In genomic region chr6:137811121-137811911, GRCh38 we compare ENCODE assay signal across 8 cellular contexts. TPM values are rescaled to one million over a fixed set of nuclear protein-coding genes. Genes with fewer than 3 reads are reported as not detected.
DNase-seq lines count a peak whose midpoint lies in the region; ATAC-seq and TF ChIP-seq lines count a peak whose summit lies in the region.

No MANE protein-coding gene starts in this region.

- H3K36me3 ChIP-seq in esophagus muscularis mucosa (no peaks in the 10 kb centered on the region), osteoblast (ENCODE audit: insufficient read depth, low read length) (no peaks in the 10 kb centered on the region), tibial nerve (no peaks in the 10 kb centered on the region)

- no peaks in the 10 kb centered on the region for H4K20me1 ChIP-seq in osteoblast (ENCODE audit: insufficient read depth, low read length)

- TF ChIP-seq POLR2A in esophagus muscularis mucosa (IDR thresholded peaks at IDR 0.05; ENCODE audit: low read depth) (no peak), tibial nerve (IDR thresholded peaks at IDR 0.05) (no peak)

- peak; percentile 96 for ATAC-seq in HG02870 (IDR thresholded peaks at IDR 0.05; ENCODE audit: unreplicated experiment)

- H3K27me3 ChIP-seq in esophagus muscularis mucosa (no peaks in the 10 kb centered on the region), osteoblast (ENCODE audit: insufficient read depth, low read length) (no peaks in the 10 kb centered on the region), tibial nerve (no peaks in the 10 kb centered on the region)

- H3K4me1 ChIP-seq in esophagus muscularis mucosa (peaks cover 0 to 47% (median 34%) of the 10 kb centered on the region in 4 donors), osteoblast (ENCODE audit: insufficient read depth, low read length) (peaks cover 23% of the 10 kb centered on the region), tibial nerve (peaks cover 0 to 6% (median 2%) of the 10 kb centered on the region in 4 donors)

- intact Hi-C loops in esophagus muscularis mucosa (cut with DNase I) = no loop called here

- peak overlapping the region; percentile 65 for H2AFZ ChIP-seq in osteoblast (ENCODE audit: low read length)

- TF ChIP-seq EP300 in esophagus muscularis mucosa (IDR thresholded peaks at IDR 0.05) (peak; percentile 62), tibial nerve (IDR thresholded peaks at IDR 0.05) (peak in 1 of 2 donors; percentile 84)

- H3K27ac ChIP-seq in esophagus muscularis mucosa (replicated peaks in 1 of 4) (peak overlapping the region in 3 of 4 donors; percentile 33 to 50 (median 36)), osteoblast (ENCODE audit: low read depth, low read length) (peak overlapping the region; percentile 55), tibial nerve (peak overlapping the region in 3 of 4 donors; percentile 29 to 52 (median 42))

- H3K4me3 ChIP-seq in esophagus muscularis mucosa = no peak overlapping the region
- peak overlapping the region; percentile 14 for H3K4me3 ChIP-seq in osteoblast (ENCODE audit: insufficient read depth, low read length)
- H3K4me3 ChIP-seq in tibial nerve = no peak overlapping the region

- TF ChIP-seq CTCF in esophagus muscularis mucosa (IDR thresholded peaks at IDR 0.05) (no peak), osteoblast (IDR thresholded peaks at IDR 0.05; ENCODE audit: extremely low read depth, low read depth, low read length) (no peak), tibial nerve (IDR thresholded peaks at IDR 0.05) (no peak)

- WGBS in esophagus muscularis mucosa = 63% methylated on average over 13 of the region's 13 CpGs
- 46 to 50% methylated on average over 13 of the region's 13 CpGs for WGBS in tibial nerve, 2 donors

- H3K79me2 ChIP-seq in osteoblast (ENCODE audit: insufficient read depth, low read length) = no peaks in the 10 kb centered on the region

- peak; percentile 17 for DNase-seq in DMS79 treated with DMSO at 0.1 percent for 48 hours (lab: John Stamatoyannopoulos, UW)
- no peak for DNase-seq in DMS79 (lab: John Stamatoyannopoulos, UW)
- peak; percentile 79 for DNase-seq in NK-92 treated with Interleukin-12 subunit alpha and Interleukin-12 subunit beta, amount 100 ng/mL, for 24 hours (lab: John Stamatoyannopoulos, UW)
- DNase-seq in activated CD8-positive, alpha-beta memory T cell treated with anti-CD3 and anti-CD28 coated beads, Interleukin-2, amount 50 U/mL, for 4 hours = peak; percentile 75
- DNase-seq in esophagus muscularis mucosa (ENCODE audit: extremely low spot score) = no peak
- peak; percentile 87 for DNase-seq in osteoblast (ENCODE audit: insufficient read length, low spot score, missing footprints)
- peak in 1 of 2 donors; percentile 60 for DNase-seq in tibial nerve (ENCODE audit: low spot score in 2 of 2)

- H3K9me3 ChIP-seq in esophagus muscularis mucosa (no peaks in the 10 kb centered on the region), osteoblast (ENCODE audit: low read depth, low read length) (no peaks in the 10 kb centered on the region), tibial nerve (no peaks in the 10 kb centered on the region)

- peak overlapping the region; percentile 69 for H3K4me2 ChIP-seq in osteoblast (ENCODE audit: insufficient read depth, low read length)

RNA-seq across cellular contexts. Expression of gene TNFAIP3, which starts 55.7 kb away (rescaled TPM):
- total RNA-seq in esophagus muscularis mucosa (10 to 100 TPM; 21.0 to 54.3 (median 29.8) TPM), osteoblast (8.5 and 10.5 TPM in 2 replicates), tibial nerve (10 to 100 TPM; 21.6 to 48.4 (median 32.8) TPM)

Comparison
In these comparisons a context has a peak if more than half of its experiments do, and no peak if none do; other contexts are left out.
1. DNase-seq: peak in DMS79 treated with DMSO at 0.1 percent for 48 hours (single experiment), NK-92 treated with Interleukin-12 subunit alpha and Interleukin-12 subunit beta, amount 100 ng/mL, for 24 hours (single experiment), activated CD8-positive, alpha-beta memory T cell treated with anti-CD3 and anti-CD28 coated beads, Interleukin-2, amount 50 U/mL, for 4 hours (single experiment) and osteoblast (single experiment); none in DMS79 (single experiment) and esophagus muscularis mucosa (single experiment).
2. Peak in every context shown above with its lines, with median percentiles within 50 percentile points of each other: H3K27ac ChIP-seq.